ENCODE assay signal across 12 cellular contexts in genomic region chr3:114319453-114319852, GRCh38. TPM values are rescaled to one million over a fixed set of nuclear protein-coding genes. Genes with fewer than 3 reads are reported as not detected.
DNase-seq lines count a peak whose midpoint lies in the region; ATAC-seq, FAIRE-seq and TF ChIP-seq lines count a peak whose summit lies in the region.
"Had no signal": no experiment of that assay in that cellular context is flagged by ENCODE, and none has a peak within 500 bp of the region (broad histone marks: within the 10 kb centered on the region; RNA-seq: fewer than 3 reads in every experiment).

No MANE protein-coding gene starts in this region.

- H3K4me3 ChIP-seq in H1 (ENCODE audit: extremely low read depth in 1 of 4, insufficient read depth in 2 of 4, low read depth in 3 of 4, low read length in 4 of 4) (peak overlapping the region in 1 of 4 experiments; percentile 30; a peak in 1 of 8 replicates), esophagus squamous epithelium (no peak overlapping the region)
- H3K4me3 ChIP-seq: lung had no signal

- intact Hi-C loops in esophagus squamous epithelium (cut with DNase I), result no loop called here

- ATAC-seq in stimulated activated memory B cell treated with anti-CD40 and anti-IgM and Interleukin-4, amounts not matched to agents 10 μg/mL and 1 μg/mL and 100 μg/mL, for 72 hours, result no peak

- no peak overlapping the region for H4K91ac ChIP-seq in H1 (replicated peaks; ENCODE audit: insufficient read length, low read length)

- H2AK5ac ChIP-seq in H1 (ENCODE audit: low read depth, low read length), result no peak overlapping the region

- H3K56ac ChIP-seq in H1 (replicated peaks; ENCODE audit: insufficient read length, low read depth, low read length), result no peak overlapping the region

- H2BK120ac ChIP-seq in H1 (replicated peaks; ENCODE audit: low read depth, low read length), result no peak overlapping the region

- POLR2A ChIA-PET in H1 (lab: Charles Lee; ENCODE audit: partially characterized antibody), result interaction anchor here (1.2 kb wide), 1 partner anchor 12 kb away, joined by 4 read pairs; no protein-coding TSS in a partner anchor

- H3K4me1 ChIP-seq in H1 (replicated peaks in 1 of 4; ENCODE audit: control insufficient read depth in 3 of 4, insufficient read depth in 4 of 4, low read length in 3 of 4), result peaks cover 3 to 5% (median 4%) of the 10 kb centered on the region in 4 experiments; a peak in 6 of 7 replicates
- peaks cover 0 to 9% (median 0%) of the 10 kb centered on the region in 3 donors for H3K4me1 ChIP-seq in esophagus squamous epithelium

- H2BK20ac ChIP-seq in H1 (ENCODE audit: low read length), result no peak overlapping the region

- CTCF ChIA-PET in H1 (lab: Charles Lee; ENCODE audit: partially characterized antibody), result interaction anchor here (0.6 to 0.7 kb wide), 2 partner anchors 17 to 66 kb away, joined by 3 to 4 read pairs; no protein-coding TSS in a partner anchor

- H4K8ac ChIP-seq in H1 (ENCODE audit: extremely low read depth, insufficient read depth, low read length), result no peak overlapping the region

- WGBS in H1 (ENCODE audit: extremely low coverage in 1 of 2, insufficient coverage in 1 of 2, insufficient read length in 1 of 2, insufficient replicate concordance in 2 of 2, low coverage in 1 of 2, low lambda C conversion rate in 2 of 2, missing lambda C conversion rate in 1 of 2), 2 experiments, result 24% methylated on average over 4 of the region's 4 CpGs; no CpG with 5 or more reads in 1 of the 2 experiments
- 78 to 79% methylated on average over 4 of the region's 4 CpGs for WGBS in esophagus squamous epithelium, 2 donors

- H3K9me3 ChIP-seq in H1 (ENCODE audit: insufficient read depth in 2 of 2, low read depth in 1 of 2, low read length in 1 of 2), result no peaks in the 10 kb centered on the region
- H3K9me3 ChIP-seq in esophagus squamous epithelium, result no peaks in the 10 kb centered on the region

- H2AFZ ChIP-seq in H1 (ENCODE audit: low read length), result no peak overlapping the region

- FAIRE-seq in H1 (lab: Jason Lieb, UNC) (peak; percentile 58), GM19239 (lab: Jason Lieb, UNC) (no peak)

- H2BK12ac ChIP-seq in H1 (ENCODE audit: low read depth, low read length), result no peak overlapping the region

- H3K14ac ChIP-seq in H1 (ENCODE audit: insufficient read length), result no peak overlapping the region

- no peaks in the 10 kb centered on the region for H3K9me3 Mint-ChIP-seq in activated T-cell treated with anti-CD3 and anti-CD28 coated beads, Interleukin-2, amount 50 U/mL, for 24 hours
- no peaks in the 10 kb centered on the region for H3K9me3 Mint-ChIP-seq in stimulated activated memory B cell treated with anti-CD40 and anti-IgM and Interleukin-4, amounts not matched to agents 10 μg/mL and 1 μg/mL and 100 μg/mL, for 72 hours
- H3K9me3 Mint-ChIP-seq: activated naive CD4-positive, alpha-beta T cell treated with anti-CD3 and anti-CD28 coated beads, Interleukin-2, amount 50 U/mL, for 24 hours had no signal

- no peak overlapping the region for H2BK15ac ChIP-seq in H1 (ENCODE audit: low read length)

- no peak for TF ChIP-seq POLR2A in H1 (IDR thresholded peaks at IDR 0.05; ENCODE audit: control extremely low read depth in 1 of 2, low read depth in 2 of 2, low read length in 2 of 2)
- TF ChIP-seq POLR2A in esophagus squamous epithelium (IDR thresholded peaks at IDR 0.05), result no peak

- H3K79me2 ChIP-seq in H1 (ENCODE audit: control insufficient read depth in 1 of 2, insufficient read depth in 2 of 2, low read length in 2 of 2), result no peaks in the 10 kb centered on the region

- TF ChIP-seq RAD21 in H1 (IDR thresholded peaks at IDR 0.05 in 1 of 2, conservative IDR thresholded peaks at IDR 0.05 in 1 of 2; ENCODE audit: low read depth in 2 of 2, low read length in 2 of 2), result no peak

- TF ChIP-seq EP300 in H1 (IDR thresholded peaks at IDR 0.05; ENCODE audit: borderline replicate concordance in 1 of 2, low read depth in 2 of 2, low read length in 2 of 2), result no peak

- H3K4me3 Mint-ChIP-seq in activated T-cell treated with anti-CD3 and anti-CD28 coated beads, Interleukin-2, amount 50 U/mL, for 24 hours, result no peak overlapping the region
- H3K4me3 Mint-ChIP-seq in stimulated activated memory B cell treated with anti-CD40 and anti-IgM and Interleukin-4, amounts not matched to agents 10 μg/mL and 1 μg/mL and 100 μg/mL, for 72 hours, result no peak overlapping the region
- H3K4me3 Mint-ChIP-seq: activated naive CD4-positive, alpha-beta T cell treated with anti-CD3 and anti-CD28 coated beads, Interleukin-2, amount 50 U/mL, for 24 hours had no signal

- H3K27me3 Mint-ChIP-seq in activated T-cell treated with anti-CD3 and anti-CD28 coated beads, Interleukin-2, amount 50 U/mL, for 24 hours, result no peaks in the 10 kb centered on the region
- no peaks in the 10 kb centered on the region for H3K27me3 Mint-ChIP-seq in stimulated activated memory B cell treated with anti-CD40 and anti-IgM and Interleukin-4, amounts not matched to agents 10 μg/mL and 1 μg/mL and 100 μg/mL, for 72 hours
- H3K27me3 Mint-ChIP-seq: activated naive CD4-positive, alpha-beta T cell treated with anti-CD3 and anti-CD28 coated beads, Interleukin-2, amount 50 U/mL, for 24 hours had no signal

- H4K5ac ChIP-seq in H1 (ENCODE audit: insufficient read length, low read depth, low read length), result no peak overlapping the region

- DNase-seq in activated T-cell treated with anti-CD3 and anti-CD28 coated beads, Interleukin-2, amount 50 U/mL, for 24 hours, result no peak
- DNase-seq in activated T-cell treated with anti-CD3 and anti-CD28 coated beads for 4 hours, result no peak
- peak; percentile 30 for DNase-seq in NCI-H446 treated with DMSO at 0.1 percent for 48 hours (lab: John Stamatoyannopoulos, UW)
- DNase-seq in H1 (ENCODE audit: low read depth in 1 of 2, low spot score in 2 of 2), result peak in 1 of 2 experiments; percentile 27
- DNase-seq in esophagus squamous epithelium (lab: John Stamatoyannopoulos, UW), result no peak
- no peak for DNase-seq in GM19239 (ENCODE audit: insufficient read length, low spot score)
- no peak for DNase-seq in RKO (ENCODE audit: low spot score)
- DNase-seq: T-helper 9 cell had no signal

- H3K4ac ChIP-seq in H1 (replicated peaks; ENCODE audit: insufficient read length, low read depth, low read length), result no peak overlapping the region

- no peak overlapping the region for H2BK5ac ChIP-seq in H1 (ENCODE audit: low read depth, low read length)

- H3K36me3 ChIP-seq in H1 (ENCODE audit: control insufficient read depth in 2 of 4, insufficient read depth in 4 of 4, low read length in 3 of 4) (no peaks in the 10 kb centered on the region), esophagus squamous epithelium (no peaks in the 10 kb centered on the region)

- H3K9ac ChIP-seq in H1 (replicated peaks in 1 of 4; ENCODE audit: extremely low read depth in 1 of 4, low read depth in 3 of 4, low read length in 3 of 4), result no peak overlapping the region

- no peaks in the 10 kb centered on the region for H3K27me3 ChIP-seq in H1 (replicated peaks in 1 of 4; ENCODE audit: control insufficient read depth in 3 of 4, extremely low read depth in 1 of 4, insufficient read depth in 3 of 4, low read length in 3 of 4)
- no peaks in the 10 kb centered on the region for H3K27me3 ChIP-seq in esophagus squamous epithelium

- TF ChIP-seq CTCF in H1 (IDR thresholded peaks at IDR 0.05; ENCODE audit: control extremely low read depth in 1 of 3, insufficient read depth in 1 of 3, low read depth in 1 of 3, low read length in 3 of 3), result no peak
- no peak for TF ChIP-seq CTCF in esophagus squamous epithelium (IDR thresholded peaks at IDR 0.05)

- H3K18ac ChIP-seq in H1 (ENCODE audit: extremely low read depth, low read length), result no peak overlapping the region

- peaks cover 18% of the 10 kb centered on the region for H3K36me3 Mint-ChIP-seq in activated T-cell treated with anti-CD3 and anti-CD28 coated beads, Interleukin-2, amount 50 U/mL, for 24 hours (ENCODE audit: low read depth)
- H3K36me3 Mint-ChIP-seq in stimulated activated memory B cell treated with anti-CD40 and anti-IgM and Interleukin-4, amounts not matched to agents 10 μg/mL and 1 μg/mL and 100 μg/mL, for 72 hours, result peaks cover 23% of the 10 kb centered on the region

- no peaks in the 10 kb centered on the region for H4K20me1 ChIP-seq in H1 (replicated peaks in 1 of 2; ENCODE audit: control insufficient read depth in 1 of 2, insufficient read depth in 2 of 2, low read length in 2 of 2)

- no peak overlapping the region for H3K23ac ChIP-seq in H1 (ENCODE audit: insufficient read length)

- H3K27ac Mint-ChIP-seq in activated T-cell treated with anti-CD3 and anti-CD28 coated beads, Interleukin-2, amount 50 U/mL, for 24 hours, result peak overlapping the region; percentile 23
- H3K27ac Mint-ChIP-seq in stimulated activated memory B cell treated with anti-CD40 and anti-IgM and Interleukin-4, amounts not matched to agents 10 μg/mL and 1 μg/mL and 100 μg/mL, for 72 hours, result peak overlapping the region; percentile 21
- H3K27ac Mint-ChIP-seq: activated naive CD4-positive, alpha-beta T cell treated with anti-CD3 and anti-CD28 coated beads, Interleukin-2, amount 50 U/mL, for 24 hours had no signal

- H3K27ac ChIP-seq in H1 (ENCODE audit: low read depth, low read length) (no peak overlapping the region), esophagus squamous epithelium (no peak overlapping the region)
- H3K27ac ChIP-seq: C4-2B had no signal

- H3K4me1 Mint-ChIP-seq in activated T-cell treated with anti-CD3 and anti-CD28 coated beads, Interleukin-2, amount 50 U/mL, for 24 hours (ENCODE audit: low read depth), result peaks cover 89% of the 10 kb centered on the region
- H3K4me1 Mint-ChIP-seq in stimulated activated memory B cell treated with anti-CD40 and anti-IgM and Interleukin-4, amounts not matched to agents 10 μg/mL and 1 μg/mL and 100 μg/mL, for 72 hours, result peaks cover 55% of the 10 kb centered on the region

- H3K79me1 ChIP-seq in H1 (ENCODE audit: low read depth, low read length), result no peaks in the 10 kb centered on the region

- no peaks in the 10 kb centered on the region for H3K23me2 ChIP-seq in H1 (ENCODE audit: low read depth, low read length)

- H3K4me2 ChIP-seq in H1 (ENCODE audit: insufficient read depth in 1 of 2, low read depth in 2 of 2, low read length in 2 of 2), result peak overlapping the region; percentile 10 to 31; a peak in 1 of 4 replicates

TF ChIP-seq in H1, 55 proteins besides CTCF, POLR2A, EP300 and RAD21 (continues in another document):
- TF ChIP-seq SP1 (IDR thresholded peaks at IDR 0.05; ENCODE audit: low read depth, low read length) (peak; percentile 51; the same call in 1 of the 2 replicates), CHD1 (IDR thresholded peaks at IDR 0.05; ENCODE audit: low read depth, low read length) (no peak), SIX5 (IDR thresholded peaks at IDR 0.05; ENCODE audit: low read depth, low read length) (no peak)

RNA-seq across cellular contexts. Expression of gene TIGIT, which starts 25.6 kb away (rescaled TPM):
- not detected in 2 replicates for total RNA-seq in H1 (2021; fragmentation: NEBNext Ultra II Directional; extraction: Animal tissue kit (Norgen Biotek cat#: 25700))
- 0.02 and 0.17 TPM in 2 replicates for polyA plus RNA-seq in H1 (2011; rRNA removed)
- polyA plus RNA-seq in H1 (2011; cell fraction: cytosol; rRNA removed), result 0.14 TPM
- 0.47 TPM for polyA plus RNA-seq in H1 (2011; cell fraction: nucleus; rRNA removed)
- polyA plus RNA-seq in H1 (2012, experiment 1 of 2), result 0.24 to 0.28 TPM in 2 of 4 replicates, not detected in the others
- polyA plus RNA-seq in H1 (2012, experiment 2 of 2), result not detected
- polyA plus RNA-seq in H1 (2013, experiment 1 of 2), result 0.02 TPM
- 0.04 TPM for polyA plus RNA-seq in H1 (2013, experiment 2 of 2)
- polyA minus RNA-seq in H1 (2011; rRNA and poly(A)+ RNA removed), result not detected in 2 replicates
- polyA minus RNA-seq in H1 (2011; cell fraction: cytosol; rRNA and poly(A)+ RNA removed), result not detected
- 0.20 TPM for polyA minus RNA-seq in H1 (2011; cell fraction: nucleus; rRNA and poly(A)+ RNA removed)
- total RNA-seq in esophagus squamous epithelium, result under 1 TPM; 0.26 to 0.94 (median 0.72) TPM
